Comparison of ENCODE assay signal across 8 cellular contexts in the genomic region with DNA sequence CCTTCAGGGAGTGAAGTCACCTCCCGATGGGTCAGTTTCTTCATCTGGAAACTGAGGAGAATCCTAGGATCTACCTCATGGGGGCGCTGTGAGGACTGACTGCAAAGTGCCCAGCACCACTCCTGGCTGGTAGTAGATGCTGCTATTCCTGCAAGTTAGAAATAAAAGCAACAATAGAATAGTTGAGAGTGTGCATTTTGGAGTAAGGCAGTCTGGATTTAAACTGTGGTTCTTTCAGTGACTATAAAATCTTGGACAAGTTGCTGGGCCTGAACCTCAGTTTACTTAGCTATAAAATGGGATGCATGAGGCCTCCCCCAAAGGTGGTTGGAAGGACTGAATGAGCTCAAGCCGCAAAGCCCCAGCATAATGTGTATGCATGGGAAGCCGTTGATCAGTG.
A peak's percentile ranks its signal among the peaks of the same experiment; 100 is the strongest.
DNase-seq lines count a peak whose midpoint lies in the region; ATAC-seq, FAIRE-seq and TF ChIP-seq lines count a peak whose summit lies in the region.

No MANE protein-coding gene starts in this region.

- ATAC-seq in HG03159 (IDR thresholded peaks at IDR 0.05; ENCODE audit: unreplicated experiment) (no peak), GM18868 (IDR thresholded peaks at IDR 0.05; ENCODE audit: unreplicated experiment) (no peak)

- DNase-seq in RKO (ENCODE audit: low spot score) (peak; percentile 16), cardiac fibroblast (ENCODE audit: low read depth in 2 of 2) (peak; percentile 21 to 45), NCI-H2196 (lab: John Stamatoyannopoulos, UW; ENCODE audit: unreplicated experiment) (no peak), HTR-8/SVneo (ENCODE audit: insufficient read length, low spot score) (no peak)
- peak; percentile 48 for DNase-seq in stimulated activated CD4-positive, alpha-beta T cell treated with anti-CD3 and anti-CD28 coated beads, Interleukin-1b, Interleukin-23, amount 100 ng/mL, for 48 hours

- no peak for FAIRE-seq in HTR-8/SVneo (lab: Jason Lieb, UNC)

- TF ChIP-seq CTCF in GM12875 (IDR thresholded peaks at IDR 0.05; ENCODE audit: borderline replicate concordance, insufficient read depth, low read depth, low read length) (peak; percentile 31; the same call in 1 of the 2 replicates), cardiac fibroblast (IDR thresholded peaks at IDR 0.05; ENCODE audit: low read depth, low read length) (peak; percentile 38)

- no peak overlapping the region for H3K4me3 ChIP-seq in GM12875 (ENCODE audit: low read depth, low read length)
- H3K4me3 ChIP-seq in cardiac fibroblast (replicated peaks in 1 of 2; ENCODE audit: low read depth in 2 of 2, low read length in 2 of 2), result no peak overlapping the region

Comparison
In these comparisons a context has a peak if more than half of its experiments do, and no peak if none do; other contexts are left out.
1. DNase-seq: peak in RKO (single experiment), cardiac fibroblast (2 of 2) and stimulated activated CD4-positive, alpha-beta T cell treated with anti-CD3 and anti-CD28 coated beads, Interleukin-1b, Interleukin-23, amount 100 ng/mL, for 48 hours (single experiment); none in NCI-H2196 (single experiment) and HTR-8/SVneo (single experiment).